Comparison of ENCODE assay signal across 1 cellular context in the genomic region with DNA sequence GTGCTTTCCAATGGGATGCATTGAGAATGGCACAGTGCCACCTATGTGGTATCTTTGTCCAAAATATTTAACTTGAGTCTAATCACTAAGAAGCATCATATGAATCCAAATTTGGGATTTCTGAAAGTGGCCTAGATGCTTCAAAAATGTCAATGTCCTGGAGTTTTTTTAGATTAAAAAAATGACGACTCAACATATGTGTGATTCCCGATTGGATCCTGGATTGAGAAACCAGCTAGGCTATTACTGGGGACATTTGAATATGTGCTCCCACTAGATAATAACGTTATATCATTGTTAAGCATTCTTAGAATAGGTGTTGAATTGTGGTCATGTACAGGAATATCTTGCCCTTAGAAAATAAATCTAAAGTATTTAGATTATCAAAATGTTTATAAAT.
TF ChIP-seq lines count a peak whose summit lies in the region.

No MANE protein-coding gene starts in this region.

TF ChIP-seq in A549, 52 proteins besides CTCF, POLR2A, EP300 and RAD21 (continued from another document):
- TF ChIP-seq ATOH8 (CRISPR knock-in tag; IDR thresholded peaks at IDR 0.05; ENCODE audit: low read depth) (no peak), CBX2 (IDR thresholded peaks at IDR 0.05; ENCODE audit: borderline replicate concordance, low read depth) (no peak), RNF2 (IDR thresholded peaks at IDR 0.05; ENCODE audit: borderline replicate concordance, low read depth) (no peak), FOSL2 (IDR thresholded peaks at IDR 0.05) (no peak), FOSL2 (CRISPR knock-in tag; IDR thresholded peaks at IDR 0.05) (no peak), POLR2AphosphoS2 (conservative IDR thresholded peaks at IDR 0.05; ENCODE audit: low read length) (peak; percentile 4; the same call in 1 of the 2 replicates)
